ENCODE assay signal across 1 cellular context in the genomic region with DNA sequence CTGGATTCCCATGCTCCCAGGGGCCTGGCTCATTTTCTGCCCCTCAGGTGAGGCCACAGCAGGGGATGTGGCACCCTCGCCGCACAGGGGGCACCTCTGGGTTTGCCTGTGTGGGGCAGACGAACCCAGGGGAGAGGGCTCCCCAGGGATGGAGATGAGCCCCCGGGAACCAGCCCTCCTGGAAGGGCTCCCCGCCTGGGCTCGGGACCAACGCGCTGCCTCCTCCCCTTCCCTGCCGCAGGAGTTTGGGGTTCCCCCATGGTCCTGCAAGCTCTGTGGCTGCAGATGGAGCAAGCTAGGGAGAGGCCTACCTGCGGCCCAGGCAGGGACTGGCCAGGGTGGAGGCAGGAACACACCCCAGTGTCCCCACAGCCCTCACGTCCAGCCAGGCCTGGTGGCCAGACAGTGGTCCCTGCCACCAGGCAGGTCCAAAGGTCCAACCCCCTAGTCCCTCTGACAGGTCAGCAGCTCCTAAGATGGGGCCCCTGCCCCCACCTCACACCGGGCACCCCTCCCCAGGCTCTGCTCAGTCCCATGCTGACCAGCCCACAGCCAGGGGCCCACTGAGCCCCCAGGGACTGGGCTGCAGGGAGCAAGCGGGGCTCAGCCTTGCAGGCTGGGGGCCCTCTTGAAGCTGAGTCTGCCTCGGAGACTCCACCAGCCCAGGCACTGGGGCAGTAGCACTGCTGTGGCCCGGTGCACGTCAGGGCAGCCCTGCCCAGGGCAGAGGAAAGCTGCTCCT.
TF ChIP-seq lines count a peak whose summit lies in the region.

No MANE protein-coding gene starts in this region.

TF ChIP-seq in IMR-90, 13 proteins besides CTCF, POLR2A, EP300 and RAD21 (continued from another document):
- TF ChIP-seq CEBPB (IDR thresholded peaks at IDR 0.05; ENCODE audit: low read depth, low read length) (no peak), RFX5 (IDR thresholded peaks at IDR 0.05; ENCODE audit: low read depth, low read length) (no peak), USF2 (IDR thresholded peaks at IDR 0.05; ENCODE audit: low read depth, low read length) (no peak), SMC3 (IDR thresholded peaks at IDR 0.05; ENCODE audit: low read depth, low read length) (no peak), MAFK (IDR thresholded peaks at IDR 0.05; ENCODE audit: low read depth, low read length) (no peak), RCOR1 (IDR thresholded peaks at IDR 0.05; ENCODE audit: insufficient replicate concordance, low read length) (no peak)
